ENCODE assay signal across 18 cellular contexts in genomic region chr7:138667535-138667934, GRCh38. TPM values are rescaled to one million over a fixed set of nuclear protein-coding genes. Genes with fewer than 3 reads are reported as not detected.
A peak's percentile ranks its signal among the peaks of the same experiment; 100 is the strongest.
DNase-seq lines count a peak whose midpoint lies in the region; ATAC-seq and TF ChIP-seq lines count a peak whose summit lies in the region.
"Had no signal": no experiment of that assay in that cellular context is flagged by ENCODE, and none has a peak within 500 bp of the region (broad histone marks: within the 10 kb centered on the region; RNA-seq: fewer than 3 reads in every experiment).

No MANE protein-coding gene starts in this region.

- DNase-seq in activated naive CD4-positive, alpha-beta T cell treated with anti-CD3 and anti-CD28 coated beads, Interleukin-2, amount 50 U/mL, for 72 hours (ENCODE audit: low spot score in 2 of 2), result no peak
- DNase-seq in activated naive CD4-positive, alpha-beta T cell treated with Interleukin-2 at 50 U/mL for 16 hours, result no peak
- DNase-seq in KBM-7 (peak; percentile 37), smooth muscle cell (lab: John Stamatoyannopoulos, UW; ENCODE audit: unreplicated experiment) (no peak), aorta (no peak), NCI-H2029 treated with DMSO at 0.1 percent for 48 hours (lab: John Stamatoyannopoulos, UW) (no peak)
- DNase-seq in activated CD4-positive, alpha-beta memory T cell treated with anti-CD3 and anti-CD28 coated beads, Interleukin-2, amount 10 ng/mL, durations not matched to agents 7 days and 5 days, result peak; percentile 17
- DNase-seq: CD8-positive, alpha-beta T cell; DND-41; GDM1; GM23248; Kasumi-1; NCI-H1436 treated with DMSO at 0.1 percent for 48 hours; NCI-H2107; PC-9 had no signal

- H3K4me1 ChIP-seq in smooth muscle cell (ENCODE audit: low read depth) (peaks cover 14% of the 10 kb centered on the region), aorta (ENCODE audit: control insufficient read depth in 1 of 2, insufficient read depth in 2 of 2, low read length in 2 of 2) (no peaks in the 10 kb centered on the region)

- H3K27ac ChIP-seq in smooth muscle cell (ENCODE audit: low read depth) (peak overlapping the region; percentile 33), aorta (ENCODE audit: low read depth in 1 of 2, low read length in 2 of 2) (no peak overlapping the region)
- H3K27ac ChIP-seq: GM23248, PC-9 had no signal

- H3K9me3 ChIP-seq in smooth muscle cell (replicated peaks; ENCODE audit: low read depth) (no peaks in the 10 kb centered on the region), aorta (ENCODE audit: control insufficient read depth, low read length) (no peaks in the 10 kb centered on the region)

- H3K4me1 Mint-ChIP-seq in activated CD4-positive, alpha-beta memory T cell treated with anti-CD3 and anti-CD28 coated beads, Interleukin-2, amount 10 ng/mL, durations not matched to agents 7 days and 5 days, result peaks cover 38% of the 10 kb centered on the region

- H3K36me3 Mint-ChIP-seq in activated naive CD4-positive, alpha-beta T cell treated with anti-CD3 and anti-CD28 coated beads, Interleukin-2, amount 50 U/mL, for 72 hours, result peaks cover 0 to 6% of the 10 kb centered on the region in 2 donors
- peaks cover 6% of the 10 kb centered on the region for H3K36me3 Mint-ChIP-seq in activated CD4-positive, alpha-beta memory T cell treated with anti-CD3 and anti-CD28 coated beads, Interleukin-2, amount 10 ng/mL, durations not matched to agents 7 days and 5 days (ENCODE audit: low read depth)
- H3K36me3 Mint-ChIP-seq: CD8-positive, alpha-beta T cell had no signal

- WGBS in smooth muscle cell (ENCODE audit: low lambda C conversion rate), result 71% methylated on average over 2 of the region's 2 CpGs
- 92 to 94% methylated on average over 2 of the region's 2 CpGs for WGBS in aorta, 2 donors

- no peaks in the 10 kb centered on the region for H4K20me1 ChIP-seq in smooth muscle cell (ENCODE audit: low read depth)

- H3K27ac Mint-ChIP-seq in activated naive CD4-positive, alpha-beta T cell treated with anti-CD3 and anti-CD28 coated beads, Interleukin-2, amount 50 U/mL, for 72 hours, result no peak overlapping the region
- no peak overlapping the region for H3K27ac Mint-ChIP-seq in activated CD4-positive, alpha-beta memory T cell treated with anti-CD3 and anti-CD28 coated beads, Interleukin-2, amount 10 ng/mL, durations not matched to agents 7 days and 5 days
- H3K27ac Mint-ChIP-seq: CD8-positive, alpha-beta T cell had no signal

- no peak overlapping the region for H3K4me2 ChIP-seq in smooth muscle cell
- H3K4me2 ChIP-seq: PC-9 had no signal

- POLR2A ChIA-PET in activated CD4-positive, alpha-beta memory T cell treated with anti-CD3 and anti-CD28 coated beads, Interleukin-2, amount 10 ng/mL, durations not matched to agents 7 days and 5 days (lab: Charles Lee), result no interaction called here

- H3K79me2 ChIP-seq in smooth muscle cell (ENCODE audit: low read depth), result no peaks in the 10 kb centered on the region

- H3K4me3 ChIP-seq in smooth muscle cell (no peak overlapping the region), aorta (ENCODE audit: low read length in 2 of 2) (no peak overlapping the region)
- H3K4me3 ChIP-seq: GM23248, PC-9 had no signal

- ATAC-seq in activated naive CD4-positive, alpha-beta T cell treated with anti-CD3 and anti-CD28 coated beads, Interleukin-2, amount 50 U/mL, for 72 hours, result peak; percentile 55 to 64
- ATAC-seq in aorta (ENCODE audit: low FRiP score), result no peak
- ATAC-seq in HG02970 (IDR thresholded peaks at IDR 0.05; ENCODE audit: low FRiP score, unreplicated experiment), result no peak
- ATAC-seq: CD8-positive, alpha-beta T cell had no signal

- CTCF ChIA-PET in activated CD4-positive, alpha-beta memory T cell treated with anti-CD3 and anti-CD28 coated beads, Interleukin-2, amount 10 ng/mL, durations not matched to agents 7 days and 5 days (lab: Charles Lee), result no interaction called here

- H3K4me3 Mint-ChIP-seq in activated CD4-positive, alpha-beta memory T cell treated with anti-CD3 and anti-CD28 coated beads, Interleukin-2, amount 10 ng/mL, durations not matched to agents 7 days and 5 days, result no peak overlapping the region
- H3K4me3 Mint-ChIP-seq: CD8-positive, alpha-beta T cell had no signal

- peaks cover 0 to 7% of the 10 kb centered on the region in 2 donors for H3K9me3 Mint-ChIP-seq in activated naive CD4-positive, alpha-beta T cell treated with anti-CD3 and anti-CD28 coated beads, Interleukin-2, amount 50 U/mL, for 72 hours
- H3K9me3 Mint-ChIP-seq in activated CD4-positive, alpha-beta memory T cell treated with anti-CD3 and anti-CD28 coated beads, Interleukin-2, amount 10 ng/mL, durations not matched to agents 7 days and 5 days, result peaks cover 16% of the 10 kb centered on the region
- H3K9me3 Mint-ChIP-seq: CD8-positive, alpha-beta T cell had no signal

- TF ChIP-seq CTCF in smooth muscle cell (IDR thresholded peaks at IDR 0.05; ENCODE audit: borderline replicate concordance, insufficient read depth, poor library complexity, severe bottlenecking), result no peak

- intact Hi-C loops in aorta (cut with DNase I), result no loop called here

- no peaks in the 10 kb centered on the region for H3K27me3 ChIP-seq in smooth muscle cell (ENCODE audit: low read depth)
- peaks cover 0 to 2% of the 10 kb centered on the region in 2 donors for H3K27me3 ChIP-seq in aorta (ENCODE audit: control insufficient read depth in 1 of 2, insufficient read depth in 2 of 2, low read length in 1 of 2)

- H2AFZ ChIP-seq in smooth muscle cell (ENCODE audit: low read depth), result no peak overlapping the region
- H2AFZ ChIP-seq: GM23248, PC-9 had no signal

- peaks cover 4% of the 10 kb centered on the region for H3F3A ChIP-seq in smooth muscle cell (ENCODE audit: low read depth)

- in situ Hi-C loops in KBM-7 (cut with MboI; ENCODE audit: low pct_unique_long_range_greater_than_20kb, low sequenced_read_pairs), result no loop called here

- H3K27me3 Mint-ChIP-seq in activated CD4-positive, alpha-beta memory T cell treated with anti-CD3 and anti-CD28 coated beads, Interleukin-2, amount 10 ng/mL, durations not matched to agents 7 days and 5 days, result peaks cover 40% of the 10 kb centered on the region

- no peak overlapping the region for H3K9ac ChIP-seq in smooth muscle cell (ENCODE audit: low read depth)
- H3K9ac ChIP-seq: GM23248 had no signal

- H3K36me3 ChIP-seq in smooth muscle cell (ENCODE audit: low read depth), result no peaks in the 10 kb centered on the region
- no peaks in the 10 kb centered on the region for H3K36me3 ChIP-seq in aorta (ENCODE audit: control insufficient read depth in 1 of 2, insufficient read depth in 2 of 2, low read length in 1 of 2)

RNA-seq across cellular contexts. Expression of gene SVOPL, which starts 33.6 kb away (rescaled TPM):
- total RNA-seq in activated naive CD4-positive, alpha-beta T cell treated with anti-CD3 and anti-CD28 coated beads, Interleukin-2, amount 50 U/mL, for 72 hours, result not detected
- total RNA-seq in activated CD4-positive, alpha-beta memory T cell treated with anti-CD3 and anti-CD28 coated beads, Interleukin-2, amount 10 ng/mL, durations not matched to agents 7 days and 5 days, result not detected
- total RNA-seq in smooth muscle cell (0.31 TPM in 1 of 2 replicates, not detected in the other), aorta (not detected)
- polyA plus RNA-seq in smooth muscle cell (0.96 TPM in 1 of 2 replicates, not detected in the other), aorta (1 to 10 TPM in 1 of 2 donors, not detected in 1; 1.2 TPM)
- total RNA-seq: GM23248 had no signal
- polyA plus RNA-seq: AG04450, BJ, GM23248 had no signal

Comparison
In these comparisons a context has a peak if more than half of its experiments do, and no peak if none do; other contexts are left out.
1. ATAC-seq: peak in activated naive CD4-positive, alpha-beta T cell treated with anti-CD3 and anti-CD28 coated beads, Interleukin-2, amount 50 U/mL, for 72 hours (2 of 2); none in aorta (single experiment) and HG02970 (single experiment).
2. DNase-seq: peak in KBM-7 (single experiment) and activated CD4-positive, alpha-beta memory T cell treated with anti-CD3 and anti-CD28 coated beads, Interleukin-2, amount 10 ng/mL, durations not matched to agents 7 days and 5 days (single experiment); none in activated naive CD4-positive, alpha-beta T cell treated with anti-CD3 and anti-CD28 coated beads, Interleukin-2, amount 50 U/mL, for 72 hours (0 of 2), activated naive CD4-positive, alpha-beta T cell treated with Interleukin-2 at 50 U/mL for 16 hours (single experiment), smooth muscle cell (single experiment), aorta (0 of 2) and NCI-H2029 treated with DMSO at 0.1 percent for 48 hours (single experiment).